ENCODE assay signal across 31 cellular contexts in the genomic region with DNA sequence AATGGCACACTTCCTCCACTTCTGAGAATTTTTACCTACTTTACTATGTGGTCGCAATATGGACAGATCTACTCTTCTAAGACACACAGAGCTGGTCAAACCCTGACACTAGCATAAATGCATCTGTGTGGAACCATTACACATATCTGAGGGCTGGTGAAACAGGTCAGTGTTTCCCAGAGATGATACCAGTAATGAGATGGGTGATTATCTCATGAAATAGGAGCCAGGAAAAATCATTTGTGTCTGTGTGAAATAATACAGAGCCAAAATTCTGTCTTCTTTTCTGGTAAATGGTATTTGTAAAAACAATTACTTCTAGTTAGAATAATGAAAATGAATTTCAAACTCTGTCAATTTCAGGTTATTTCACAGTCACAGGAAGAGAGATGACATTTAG.
DNase-seq lines count a peak whose midpoint lies in the region; ATAC-seq and TF ChIP-seq lines count a peak whose summit lies in the region.
"Had no signal": no experiment of that assay in that cellular context is flagged by ENCODE, and none has a peak within 500 bp of the region (broad histone marks: within the 10 kb centered on the region; RNA-seq: fewer than 3 reads in every experiment).

No MANE protein-coding gene starts in this region.

- H3K4me3 ChIP-seq in SK-N-SH (ENCODE audit: low read depth in 2 of 2, low read length in 1 of 2) (no peak overlapping the region), Peyer's patch (no peak overlapping the region)
- H3K4me3 ChIP-seq: A549; BLaER1; BLaER1 treated with 17β-estradiol and CSF1 and Interleukin-3, amounts not matched to agents 10 nM and 100 nM had no signal

- peak overlapping the region in 1 of 2 experiments; percentile 17; a peak in 1 of 4 replicates for H3K27ac ChIP-seq in SK-N-SH (ENCODE audit: low read depth in 2 of 2, low read length in 1 of 2)
- H3K27ac ChIP-seq in Peyer's patch: no peak overlapping the region
- H3K27ac ChIP-seq: 22Rv1; A549; BLaER1; BLaER1 treated with 17β-estradiol and CSF1 and Interleukin-3, amounts not matched to agents 10 nM and 100 nM; C4-2B had no signal

- POLR2A ChIA-PET in SK-N-SH (lab: Yijun Ruan, JAX): no interaction called here

- H4K20me1 ChIP-seq in SK-N-SH (ENCODE audit: insufficient read depth): no peaks in the 10 kb centered on the region
- H4K20me1 ChIP-seq: BLaER1; BLaER1 treated with 17β-estradiol and CSF1 and Interleukin-3, amounts not matched to agents 10 nM and 100 nM had no signal

- DNase-seq in SK-N-DZ (ENCODE audit: low spot score) (peak; percentile 55), SK-N-SH (peak; percentile 66), DMS114 treated with DMSO at 0.1 percent for 48 hours (lab: John Stamatoyannopoulos, UW; ENCODE audit: unreplicated experiment) (no peak), Peyer's patch (no peak), SHP77 (lab: John Stamatoyannopoulos, UW) (no peak)
- DNase-seq: 8988T; ACHN; AML-193; BE2C; C1 segment of cervical spinal cord; Caco-2; Calu3; CD4-positive, alpha-beta memory T cell; CD4-positive, alpha-beta T cell; CD4-positive, CD25-positive, alpha-beta regulatory T cell; CD8-positive, alpha-beta memory T cell; CD8-positive, alpha-beta T cell; COR-L47; DMS 273 treated with DMSO at 0.1 percent for 48 hours; DMS153; DMS53; DMS79; DMS79 treated with DMSO at 0.1 percent for 48 hours; DND-41; EL had no signal

- H3K9ac ChIP-seq in SK-N-SH: no peak overlapping the region
- H3K9ac ChIP-seq: BLaER1; BLaER1 treated with 17β-estradiol and CSF1 and Interleukin-3, amounts not matched to agents 10 nM and 100 nM had no signal

- no peak for TF ChIP-seq POLR2A in Peyer's patch (IDR thresholded peaks at IDR 0.05)

- no peaks in the 10 kb centered on the region for H3K9me3 ChIP-seq in SK-N-SH
- no peaks in the 10 kb centered on the region for H3K9me3 ChIP-seq in Peyer's patch
- H3K9me3 ChIP-seq: A549, BE2C, Caco-2 had no signal

- TF ChIP-seq EP300 in SK-N-SH (IDR thresholded peaks at IDR 0.05; ENCODE audit: borderline replicate concordance in 1 of 2, low read depth in 1 of 2, low read length in 1 of 2): peak in 1 of 2 experiments; percentile 59; a peak in 2 of 4 replicates

- no peaks in the 10 kb centered on the region for H3K9me2 ChIP-seq in SK-N-SH

- CTCF ChIA-PET in SK-N-SH (lab: Yijun Ruan, JAX): no interaction called here

- H3F3A ChIP-seq in SK-N-SH (replicated peaks; ENCODE audit: insufficient read depth): no peaks in the 10 kb centered on the region

- H3K4me2 ChIP-seq in SK-N-SH: no peak overlapping the region
- H3K4me2 ChIP-seq: A549; BLaER1; BLaER1 treated with 17β-estradiol and CSF1 and Interleukin-3, amounts not matched to agents 10 nM and 100 nM had no signal

- H3K79me2 ChIP-seq in SK-N-SH (ENCODE audit: insufficient read depth): no peaks in the 10 kb centered on the region

- TF ChIP-seq CTCF in SK-N-SH (IDR thresholded peaks at IDR 0.05) (no peak), Peyer's patch (IDR thresholded peaks at IDR 0.05) (no peak)

- H3K36me3 ChIP-seq in SK-N-SH (replicated peaks in 1 of 2; ENCODE audit: control insufficient read depth in 1 of 2, insufficient read depth in 2 of 2, low read length in 1 of 2) (no peaks in the 10 kb centered on the region), Peyer's patch (no peaks in the 10 kb centered on the region)
- H3K36me3 ChIP-seq: BE2C; BLaER1; BLaER1 treated with 17β-estradiol and CSF1 and Interleukin-3, amounts not matched to agents 10 nM and 100 nM had no signal

- H3K27me3 ChIP-seq in SK-N-SH (ENCODE audit: insufficient read depth) (no peaks in the 10 kb centered on the region), Peyer's patch (no peaks in the 10 kb centered on the region)
- H3K27me3 ChIP-seq: BE2C; BLaER1; BLaER1 treated with 17β-estradiol and CSF1 and Interleukin-3, amounts not matched to agents 10 nM and 100 nM had no signal

- no peak overlapping the region for H2AFZ ChIP-seq in SK-N-SH (ENCODE audit: low read depth)

- H3K4me1 ChIP-seq in SK-N-SH (ENCODE audit: control insufficient read depth in 1 of 2, insufficient read depth in 2 of 2, low read depth in 1 of 2, low read length in 1 of 2) (peaks cover 0 to 4% of the 10 kb centered on the region in 2 experiments; a peak in 1 of 4 replicates), Peyer's patch (no peaks in the 10 kb centered on the region)
- H3K4me1 ChIP-seq: A549; BLaER1; BLaER1 treated with 17β-estradiol and CSF1 and Interleukin-3, amounts not matched to agents 10 nM and 100 nM; Caco-2 had no signal

- WGBS in SK-N-SH (ENCODE audit: low lambda C conversion rate): 40% methylated on average over 1 of the region's 1 CpG

- no peak for ATAC-seq in SK-N-SH treated with all-trans-retinoic acid at 6 μM for 48 hours
- ATAC-seq: A549; CD8-positive, alpha-beta T cell had no signal

- TF ChIP-seq RAD21 in SK-N-SH (IDR thresholded peaks at IDR 0.05; ENCODE audit: low read length): no peak

TF ChIP-seq in SK-N-SH, 30 proteins besides CTCF, POLR2A, EP300 and RAD21:
- TF ChIP-seq, protein P1, sequence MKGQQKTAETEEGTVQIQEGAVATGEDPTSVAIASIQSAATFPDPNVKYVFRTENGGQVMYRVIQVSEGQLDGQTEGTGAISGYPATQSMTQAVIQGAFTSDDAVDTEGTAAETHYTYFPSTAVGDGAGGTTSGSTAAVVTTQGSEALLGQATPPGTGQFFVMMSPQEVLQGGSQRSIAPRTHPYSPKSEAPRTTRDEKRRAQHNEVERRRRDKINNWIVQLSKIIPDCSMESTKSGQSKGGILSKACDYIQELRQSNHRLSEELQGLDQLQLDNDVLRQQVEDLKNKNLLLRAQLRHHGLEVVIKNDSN (IDR thresholded peaks at IDR 0.05; ENCODE audit: borderline replicate concordance, low read depth): no peak
- TF ChIP-seq RCOR1 (IDR thresholded peaks at IDR 0.05; ENCODE audit: low read length): peak; percentile 26; the same call in 1 of the 2 replicates
- peak; percentile 58; the same call in 1 of the 2 replicates for TF ChIP-seq GATA2 (CRISPR knock-in tag; IDR thresholded peaks at IDR 0.05)
- TF ChIP-seq CHD2 (IDR thresholded peaks at IDR 0.05; ENCODE audit: low read length, partially characterized antibody): peak; percentile 37
- no peak for TF ChIP-seq MEF2A (IDR thresholded peaks at IDR 0.05; ENCODE audit: borderline replicate concordance, low read depth)

TF ChIP-seq in SK-N-SH treated with all-trans-retinoic acid at 6 μM for 48 hours, 23 proteins besides CTCF, POLR2A, EP300 and RAD21:
- TF ChIP-seq, protein P2, sequence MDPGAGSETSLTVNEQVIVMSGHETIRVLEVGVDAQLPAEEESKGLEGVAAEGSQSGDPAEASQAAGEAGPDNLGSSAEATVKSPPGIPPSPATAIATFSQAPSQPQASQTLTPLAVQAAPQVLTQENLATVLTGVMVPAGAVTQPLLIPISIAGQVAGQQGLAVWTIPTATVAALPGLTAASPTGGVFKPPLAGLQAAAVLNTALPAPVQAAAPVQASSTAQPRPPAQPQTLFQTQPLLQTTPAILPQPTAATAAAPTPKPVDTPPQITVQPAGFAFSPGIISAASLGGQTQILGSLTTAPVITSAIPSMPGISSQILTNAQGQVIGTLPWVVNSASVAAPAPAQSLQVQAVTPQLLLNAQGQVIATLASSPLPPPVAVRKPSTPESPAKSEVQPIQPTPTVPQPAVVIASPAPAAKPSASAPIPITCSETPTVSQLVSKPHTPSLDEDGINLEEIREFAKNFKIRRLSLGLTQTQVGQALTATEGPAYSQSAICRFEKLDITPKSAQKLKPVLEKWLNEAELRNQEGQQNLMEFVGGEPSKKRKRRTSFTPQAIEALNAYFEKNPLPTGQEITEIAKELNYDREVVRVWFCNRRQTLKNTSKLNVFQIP (CRISPR knock-in tag; IDR thresholded peaks at IDR 0.05; ENCODE audit: borderline replicate concordance, low read depth): no peak
- peak; percentile 66 for TF ChIP-seq ISL1 (CRISPR knock-in tag; IDR thresholded peaks at IDR 0.05)

Comparison
In these comparisons a context has a peak if more than half of its experiments do, and no peak if none do; other contexts are left out.
1. DNase-seq: peak in SK-N-DZ (single experiment) and SK-N-SH (single experiment); none in DMS114 treated with DMSO at 0.1 percent for 48 hours (single experiment), Peyer's patch (0 of 3) and SHP77 (0 of 2).